22 cellular contexts compared by ENCODE assay signal in genomic region chr4:48078862-48079655, GRCh38. TPM values are rescaled to one million over a fixed set of nuclear protein-coding genes. Genes with fewer than 3 reads are reported as not detected.
DNase-seq lines count a peak whose midpoint lies in the region; ATAC-seq and TF ChIP-seq lines count a peak whose summit lies in the region.
"Had no signal": no experiment of that assay in that cellular context is flagged by ENCODE, and none has a peak within 500 bp of the region (broad histone marks: within the 10 kb centered on the region; RNA-seq: fewer than 3 reads in every experiment).

No MANE protein-coding gene starts in this region.

- peaks cover 16% of the 10 kb centered on the region for H3K36me3 Mint-ChIP-seq in activated naive CD4-positive, alpha-beta T cell treated with anti-CD3 and anti-CD28 coated beads, Interleukin-2, amount 50 U/mL, for 24 hours
- H3K36me3 Mint-ChIP-seq in activated CD8-positive, alpha-beta T cell treated with anti-CD3 and anti-CD28 coated beads for 36 hours (ENCODE audit: low read depth), result peaks cover 29% of the 10 kb centered on the region

- no peak for TF ChIP-seq CTCF in activated CD8-positive, alpha-beta T cell treated with anti-CD3 and anti-CD28 coated beads for 36 hours (IDR thresholded peaks at IDR 0.05)
- TF ChIP-seq CTCF in hepatocyte (IDR thresholded peaks at IDR 0.05; ENCODE audit: poor library complexity), result no peak
- no peak for TF ChIP-seq CTCF in GM20000 (IDR thresholded peaks at IDR 0.05; ENCODE audit: extremely low read depth, missing control alignments)

- no peak overlapping the region for H3K4me3 ChIP-seq in hepatocyte
- H3K4me3 ChIP-seq: vagina had no signal

- peak overlapping the region; percentile 63 for H3K27ac ChIP-seq in hepatocyte
- H3K27ac ChIP-seq: vagina had no signal

- ATAC-seq in activated CD8-positive, alpha-beta T cell treated with anti-CD3 and anti-CD28 coated beads for 36 hours, result no peak
- ATAC-seq in HG02571 (IDR thresholded peaks at IDR 0.05; ENCODE audit: unreplicated experiment), result no peak
- ATAC-seq in esophagus mucosa, result no peak

- no peaks in the 10 kb centered on the region for H3K79me2 ChIP-seq in hepatocyte

- POLR2A ChIA-PET in activated CD8-positive, alpha-beta T cell treated with anti-CD3 and anti-CD28 coated beads for 36 hours (lab: Charles Lee), result interaction anchor here (0.7 to 1.6 kb wide), 3 partner anchors 13 to 241 kb away, joined by 3 to 4 read pairs (median 3); partner anchors contain the start of gene CORIN

- no peaks in the 10 kb centered on the region for H3K27me3 ChIP-seq in hepatocyte
- H3K27me3 ChIP-seq: vagina had no signal

- CTCF ChIA-PET in activated CD8-positive, alpha-beta T cell treated with anti-CD3 and anti-CD28 coated beads for 36 hours (lab: Charles Lee), result interaction anchor here (0.8 to 1.3 kb wide), 3 partner anchors 10 to 75 kb away, joined by 3 to 4 read pairs (median 3); no protein-coding TSS in a partner anchor

- peak overlapping the region; percentile 24 for H3K4me2 ChIP-seq in hepatocyte

- H3K9me2 ChIP-seq in hepatocyte (replicated peaks; ENCODE audit: insufficient read depth), result no peaks in the 10 kb centered on the region

- WGBS in hepatocyte (ENCODE audit: low lambda C conversion rate, missing lambda C conversion rate), result 60% methylated on average over 5 of the region's 5 CpGs

- H3K27ac Mint-ChIP-seq in activated naive CD4-positive, alpha-beta T cell treated with anti-CD3 and anti-CD28 coated beads, Interleukin-2, amount 50 U/mL, for 24 hours, result peak overlapping the region; percentile 30
- H3K27ac Mint-ChIP-seq in activated CD8-positive, alpha-beta T cell treated with anti-CD3 and anti-CD28 coated beads for 36 hours, result peak overlapping the region; percentile 43
- H3K27ac Mint-ChIP-seq: activated T-helper 1 cell treated with anti-CD3 and anti-CD28 coated beads, Interleukin-12 subunit alpha, Interleukin-12 subunit beta, Interleukin-2, Interleukin-4 antibody, amounts not matched to agents 30 ng/mL and 10 ng/mL and 1 ng/mL, durations not matched to agents 14 hours and 24 hours and 36 hours; T-helper 1 cell treated with Interleukin-12 subunit alpha and Interleukin-12 subunit beta and Interleukin-4 antibody, amounts not matched to agents 30 μg/mL and 1 μg/mL, for 36 hours had no signal

- H3K9me3 Mint-ChIP-seq in activated naive CD4-positive, alpha-beta T cell treated with anti-CD3 and anti-CD28 coated beads, Interleukin-2, amount 50 U/mL, for 24 hours, result no peaks in the 10 kb centered on the region
- H3K9me3 Mint-ChIP-seq in activated CD8-positive, alpha-beta T cell treated with anti-CD3 and anti-CD28 coated beads for 36 hours, result no peaks in the 10 kb centered on the region
- H3K9me3 Mint-ChIP-seq: activated T-helper 1 cell treated with anti-CD3 and anti-CD28 coated beads, Interleukin-12 subunit alpha, Interleukin-12 subunit beta, Interleukin-2, Interleukin-4 antibody, amounts not matched to agents 30 ng/mL and 10 ng/mL and 1 ng/mL, durations not matched to agents 14 hours and 24 hours and 36 hours; T-helper 1 cell treated with Interleukin-12 subunit alpha and Interleukin-12 subunit beta and Interleukin-4 antibody, amounts not matched to agents 30 μg/mL and 1 μg/mL, for 36 hours had no signal

- no peak overlapping the region for H3K4me3 Mint-ChIP-seq in activated naive CD4-positive, alpha-beta T cell treated with anti-CD3 and anti-CD28 coated beads, Interleukin-2, amount 50 U/mL, for 24 hours
- no peak overlapping the region for H3K4me3 Mint-ChIP-seq in activated CD8-positive, alpha-beta T cell treated with anti-CD3 and anti-CD28 coated beads for 36 hours
- H3K4me3 Mint-ChIP-seq: activated T-helper 1 cell treated with anti-CD3 and anti-CD28 coated beads, Interleukin-12 subunit alpha, Interleukin-12 subunit beta, Interleukin-2, Interleukin-4 antibody, amounts not matched to agents 30 ng/mL and 10 ng/mL and 1 ng/mL, durations not matched to agents 14 hours and 24 hours and 36 hours; T-helper 1 cell treated with Interleukin-12 subunit alpha and Interleukin-12 subunit beta and Interleukin-4 antibody, amounts not matched to agents 30 μg/mL and 1 μg/mL, for 36 hours had no signal

- H3K4me1 Mint-ChIP-seq in activated naive CD4-positive, alpha-beta T cell treated with anti-CD3 and anti-CD28 coated beads, Interleukin-2, amount 50 U/mL, for 24 hours, result peaks cover 53% of the 10 kb centered on the region
- H3K4me1 Mint-ChIP-seq in activated CD8-positive, alpha-beta T cell treated with anti-CD3 and anti-CD28 coated beads for 36 hours (ENCODE audit: low read depth), result peaks cover 48% of the 10 kb centered on the region

- no peaks in the 10 kb centered on the region for H3K36me3 ChIP-seq in hepatocyte (replicated peaks; ENCODE audit: insufficient read depth, low read depth)
- H3K36me3 ChIP-seq: vagina had no signal

- intact Hi-C loops in activated CD8-positive, alpha-beta T cell treated with anti-CD3 and anti-CD28 coated beads for 36 hours (cut with micrococcal nuclease), result no loop called here

- no peaks in the 10 kb centered on the region for H3K9me3 ChIP-seq in hepatocyte (ENCODE audit: low read depth)
- H3K9me3 ChIP-seq: vagina had no signal

- H4K20me1 ChIP-seq in hepatocyte (ENCODE audit: insufficient read depth, poor library complexity, severe bottlenecking), result no peaks in the 10 kb centered on the region

- no peak for DNase-seq in activated naive CD4-positive, alpha-beta T cell treated with anti-CD3 and anti-CD28 coated beads, Interleukin-2, amount 50 U/mL, for 16 hours
- no peak for DNase-seq in activated CD8-positive, alpha-beta T cell treated with anti-CD3 and anti-CD28 coated beads for 36 hours
- DNase-seq in hepatocyte (ENCODE audit: low spot score), result no peak
- no peak for DNase-seq in GM20000 (ENCODE audit: low spot score)
- no peak for DNase-seq in GOT3 (lab: John Stamatoyannopoulos, UW)
- DNase-seq: ACHN; amniotic stem cell; C1 segment of cervical spinal cord; central memory CD4-positive, alpha-beta T cell; GF-D8; left colon; midbrain; NCI-H2107; NCI-H510A treated with DMSO at 0.1 percent for 48 hours; SHP77; substantia nigra had no signal

- H3K4me1 ChIP-seq in hepatocyte (ENCODE audit: insufficient read depth), result peaks cover 12% of the 10 kb centered on the region
- H3K4me1 ChIP-seq: vagina had no signal

- H3K27me3 Mint-ChIP-seq in activated naive CD4-positive, alpha-beta T cell treated with anti-CD3 and anti-CD28 coated beads, Interleukin-2, amount 50 U/mL, for 24 hours, result no peaks in the 10 kb centered on the region
- no peaks in the 10 kb centered on the region for H3K27me3 Mint-ChIP-seq in activated CD8-positive, alpha-beta T cell treated with anti-CD3 and anti-CD28 coated beads for 36 hours

- H2AFZ ChIP-seq in hepatocyte, result no peak overlapping the region

RNA-seq across cellular contexts. Expression of gene TXK, which starts 55.0 kb away (rescaled TPM):
- 10 to 100 TPM; 20.6 to 23.5 TPM for total RNA-seq in activated CD8-positive, alpha-beta T cell treated with anti-CD3 and anti-CD28 coated beads for 36 hours
- 0.40 and 1.5 TPM in 2 replicates for total RNA-seq in hepatocyte
- 0.18 and 0.76 TPM in 2 replicates for polyA plus RNA-seq in hepatocyte
- total RNA-seq in esophagus mucosa, result 1.4 TPM
